10 cellular contexts compared by ENCODE assay signal in genomic region chr9:19154135-19154612, GRCh38. TPM values are rescaled to one million over a fixed set of nuclear protein-coding genes. Genes with fewer than 3 reads are reported as not detected.
A peak's percentile ranks its signal among the peaks of the same experiment; 100 is the strongest.
DNase-seq lines count a peak whose midpoint lies in the region; TF ChIP-seq lines count a peak whose summit lies in the region.
"Had no signal": no experiment of that assay in that cellular context is flagged by ENCODE, and none has a peak within 500 bp of the region (broad histone marks: within the 10 kb centered on the region; RNA-seq: fewer than 3 reads in every experiment).

No MANE protein-coding gene starts in this region.

- TF ChIP-seq CTCF in fibroblast of mammary gland (conservative IDR thresholded peaks at IDR 0.05; ENCODE audit: control insufficient read depth, insufficient read depth, low read depth, low read length): no peak

- H3K4me3 ChIP-seq in fibroblast of mammary gland (ENCODE audit: control insufficient read depth, low read depth, low read length): no peak overlapping the region
- H3K4me3 ChIP-seq: neural progenitor cell, transverse colon had no signal

- DNase-seq in Daoy (ENCODE audit: low read depth) (peak; percentile 43), OCI-M1 (lab: John Stamatoyannopoulos, UW) (peak; percentile 98), fibroblast of mammary gland (ENCODE audit: low read depth) (peak; percentile 94), pons (ENCODE audit: low spot score) (peak; percentile 59), iPS-NIHi7 (ENCODE audit: extremely low spot score) (no peak), T-helper 1 cell (no peak), NCI-H2171 treated with DMSO at 0.1 percent for 48 hours (lab: John Stamatoyannopoulos, UW) (no peak)
- DNase-seq in stimulated activated CD4-positive, alpha-beta T cell treated with anti-CD3 and anti-CD28 coated beads, Interleukin-15, amount 100 ng/mL, for 24 hours: no peak
- DNase-seq: transverse colon had no signal

RNA-seq across cellular contexts. Expression of gene PLIN2, which starts 26.9 kb away (rescaled TPM):
- 20.7 and 22.3 TPM in 2 replicates for total RNA-seq in Daoy (2014; rRNA removed; shearing (Covaris generic))

RNA-seq across cellular contexts. Expression of gene HAUS6, which starts 51.5 kb away (rescaled TPM):
- total RNA-seq in Daoy (2014; rRNA removed; shearing (Covaris generic)): 22.8 and 29.3 TPM in 2 replicates

Comparison
In these comparisons a context has a peak if more than half of its experiments do, and no peak if none do; other contexts are left out.
1. DNase-seq: peak in Daoy (single experiment), OCI-M1 (single experiment), fibroblast of mammary gland (single experiment) and pons (single experiment); none in iPS-NIHi7 (single experiment), stimulated activated CD4-positive, alpha-beta T cell treated with anti-CD3 and anti-CD28 coated beads, Interleukin-15, amount 100 ng/mL, for 24 hours (single experiment), T-helper 1 cell (0 of 5) and NCI-H2171 treated with DMSO at 0.1 percent for 48 hours (single experiment).